Comparison of ENCODE assay signal across 9 cellular contexts in genomic region chr16:49282690-49283375, GRCh38. TPM values are rescaled to one million over a fixed set of nuclear protein-coding genes. Genes with fewer than 3 reads are reported as not detected.
DNase-seq lines count a peak whose midpoint lies in the region.
"Had no signal": no experiment of that assay in that cellular context is flagged by ENCODE, and none has a peak within 500 bp of the region (broad histone marks: within the 10 kb centered on the region; RNA-seq: fewer than 3 reads in every experiment).

No MANE protein-coding gene starts in this region.

- H3K4me3 ChIP-seq in ectodermal cell (ENCODE audit: insufficient read depth, low read depth, low read length) (peak overlapping the region; percentile 52), neuron (ENCODE audit: low read length) (peak overlapping the region; percentile 60)

- H3K27me3 ChIP-seq in ectodermal cell (ENCODE audit: control insufficient read depth, insufficient read depth, low read length, poor library complexity, severe bottlenecking) (peaks cover 85% of the 10 kb centered on the region), neuron (ENCODE audit: insufficient read depth, low read length) (peaks cover 74% of the 10 kb centered on the region)

- no peak overlapping the region for H3K27ac ChIP-seq in ectodermal cell (ENCODE audit: insufficient read depth, low read depth, low read length, poor library complexity, severe bottlenecking)

- peak overlapping the region; percentile 88 for H2AFZ ChIP-seq in neuron (ENCODE audit: low read depth, low read length)

- no peaks in the 10 kb centered on the region for H3K36me3 ChIP-seq in ectodermal cell (ENCODE audit: control insufficient read depth, insufficient read depth, low read length)
- no peaks in the 10 kb centered on the region for H3K36me3 ChIP-seq in neuron (ENCODE audit: insufficient read depth, low read length)

- peaks cover 38% of the 10 kb centered on the region for H3K4me1 ChIP-seq in ectodermal cell (ENCODE audit: control insufficient read depth, insufficient read depth, low read length)
- H3K4me1 ChIP-seq in neuron (ENCODE audit: insufficient read depth, low read length), result peaks cover 10% of the 10 kb centered on the region

- 1% methylated on average over 49 of the region's 49 CpGs for WGBS in ectodermal cell, 2 experiments

- H3K9me3 ChIP-seq in ectodermal cell (ENCODE audit: control insufficient read depth, low read length) (no peaks in the 10 kb centered on the region), neuron (ENCODE audit: low read length) (no peaks in the 10 kb centered on the region)

- DNase-seq in DMS 273 (lab: John Stamatoyannopoulos, UW; ENCODE audit: unreplicated experiment) (peak; percentile 88), NCI-H2171 treated with DMSO at 0.1 percent for 48 hours (lab: John Stamatoyannopoulos, UW) (peak; percentile 76), AG08396 (ENCODE audit: low spot score) (no peak), midbrain (lab: John Stamatoyannopoulos, UW) (no peak), SKM-1 treated with dmso at 0.1 percent for 144 hours (lab: John Stamatoyannopoulos, UW; ENCODE audit: unreplicated experiment) (no peak)
- DNase-seq in activated CD4-positive, alpha-beta T cell treated with anti-CD3 and anti-CD28 coated beads, Interleukin-2, amount 50 U/mL, for 4 hours, result no peak
- DNase-seq: OCI-M1 had no signal

RNA-seq across cellular contexts. Expression of gene CBLN1, which starts 1.2 kb away (rescaled TPM):
- polyA plus RNA-seq in ectodermal cell (2013, experiment 1 of 4), result 1.8 TPM
- 1.2 TPM for polyA plus RNA-seq in ectodermal cell (2013, experiment 2 of 4)
- polyA plus RNA-seq in ectodermal cell (2013, experiment 3 of 4), result 3.1 TPM
- polyA plus RNA-seq in ectodermal cell (2013, experiment 4 of 4), result 7.6 TPM

Comparison
In these comparisons a context has a peak if more than half of its experiments do, and no peak if none do; other contexts are left out.
1. DNase-seq: peak in DMS 273 (single experiment) and NCI-H2171 treated with DMSO at 0.1 percent for 48 hours (single experiment); none in AG08396 (single experiment), midbrain (single experiment), SKM-1 treated with dmso at 0.1 percent for 144 hours (single experiment) and activated CD4-positive, alpha-beta T cell treated with anti-CD3 and anti-CD28 coated beads, Interleukin-2, amount 50 U/mL, for 4 hours (0 of 2).